In genomic region chrX:23952401-23952800, GRCh38 we compare ENCODE assay signal across 12 cellular contexts. TPM values are rescaled to one million over a fixed set of nuclear protein-coding genes. Genes with fewer than 3 reads are reported as not detected.
DNase-seq lines count a peak whose midpoint lies in the region; ATAC-seq and TF ChIP-seq lines count a peak whose summit lies in the region.
"Had no signal": no experiment of that assay in that cellular context is flagged by ENCODE, and none has a peak within 500 bp of the region (broad histone marks: within the 10 kb centered on the region; RNA-seq: fewer than 3 reads in every experiment).

No MANE protein-coding gene starts in this region.

- H3K4me3 Mint-ChIP-seq in activated naive CD4-positive, alpha-beta T cell treated with anti-CD3 and anti-CD28 coated beads, Interleukin-2, amount 10 ng/mL, durations not matched to agents 7 days and 5 days, result peak overlapping the region; percentile 87
- peak overlapping the region; percentile 42 for H3K4me3 Mint-ChIP-seq in activated naive CD8-positive, alpha-beta T cell treated with anti-CD3 and anti-CD28 coated beads for 36 hours

- H3K9me3 ChIP-seq in MM.1S (replicated peaks; ENCODE audit: insufficient read depth, low read length) (no peaks in the 10 kb centered on the region), spleen (no peaks in the 10 kb centered on the region)
- H3K9me3 ChIP-seq: right atrium auricular region had no signal

- no peaks in the 10 kb centered on the region for H3K79me2 ChIP-seq in MM.1S (ENCODE audit: low read length)

- H3K4me3 ChIP-seq in MM.1S (ENCODE audit: low read length) (no peak overlapping the region), spleen (peak overlapping the region in 1 of 8 donors; percentile 51)

- H3K36me3 ChIP-seq in MM.1S (replicated peaks; ENCODE audit: insufficient read depth, low read length), result no peaks in the 10 kb centered on the region
- no peaks in the 10 kb centered on the region for H3K36me3 ChIP-seq in spleen
- H3K36me3 ChIP-seq: right atrium auricular region had no signal

- H3K27me3 Mint-ChIP-seq in activated naive CD4-positive, alpha-beta T cell treated with anti-CD3 and anti-CD28 coated beads, Interleukin-2, amount 10 ng/mL, durations not matched to agents 7 days and 5 days, result no peaks in the 10 kb centered on the region
- H3K27me3 Mint-ChIP-seq in activated naive CD8-positive, alpha-beta T cell treated with anti-CD3 and anti-CD28 coated beads for 36 hours, result no peaks in the 10 kb centered on the region
- H3K27me3 Mint-ChIP-seq: dendritic cell treated with granulocyte-macrophage colony-stimulating factor and Interleukin-4, amounts not matched to agents 40 ng/mL and 50 ng/mL, for 4 days had no signal

- 39 to 77% (median 59%) methylated on average over 3 of the region's 3 CpGs for WGBS in spleen, 5 donors

- no peaks in the 10 kb centered on the region for H3K9me2 ChIP-seq in MM.1S (replicated peaks; ENCODE audit: insufficient read depth, low read length)

- H3F3A ChIP-seq in MM.1S (ENCODE audit: insufficient read depth, low read length), result no peaks in the 10 kb centered on the region

- H4K20me1 ChIP-seq in MM.1S (ENCODE audit: insufficient read depth, low read length), result no peaks in the 10 kb centered on the region

- intact Hi-C loops in spleen (cut with DNase I; ENCODE audit: low total_unique reads), result no loop called here

- H2AFZ ChIP-seq in MM.1S (ENCODE audit: low read length), result peak overlapping the region; percentile 61; the same call in 1 of the 2 replicates

- no peak for TF ChIP-seq CTCF in MM.1S (IDR thresholded peaks at IDR 0.05; ENCODE audit: low read length)
- TF ChIP-seq CTCF in spleen (IDR thresholded peaks at IDR 0.05 in 8 of 11, conservative IDR thresholded peaks at IDR 0.05 in 3 of 11), result no peak

- TF ChIP-seq POLR2A in spleen (IDR thresholded peaks at IDR 0.05), result no peak

- peaks cover 24% of the 10 kb centered on the region for H3K4me1 Mint-ChIP-seq in activated naive CD4-positive, alpha-beta T cell treated with anti-CD3 and anti-CD28 coated beads, Interleukin-2, amount 10 ng/mL, durations not matched to agents 7 days and 5 days
- peaks cover 21% of the 10 kb centered on the region for H3K4me1 Mint-ChIP-seq in activated naive CD8-positive, alpha-beta T cell treated with anti-CD3 and anti-CD28 coated beads for 36 hours

- H3K4me1 ChIP-seq in MM.1S (ENCODE audit: low read length) (no peaks in the 10 kb centered on the region), spleen (peaks cover 0 to 18% (median 0%) of the 10 kb centered on the region in 6 donors)
- H3K4me1 ChIP-seq: right atrium auricular region had no signal

- CTCF ChIA-PET in activated naive CD4-positive, alpha-beta T cell treated with anti-CD3 and anti-CD28 coated beads, Interleukin-2, amount 10 ng/mL, durations not matched to agents 7 days and 5 days (lab: Charles Lee), result no interaction called here

- peak overlapping the region; percentile 98 for H3K27ac Mint-ChIP-seq in activated naive CD4-positive, alpha-beta T cell treated with anti-CD3 and anti-CD28 coated beads, Interleukin-2, amount 10 ng/mL, durations not matched to agents 7 days and 5 days
- H3K27ac Mint-ChIP-seq in activated naive CD4-positive, alpha-beta T cell treated with anti-CD3 and anti-CD28 coated beads, Interleukin-2, amount 50 U/mL, for 72 hours, result peak overlapping the region in 1 of 2 donors; percentile 95
- H3K27ac Mint-ChIP-seq in activated naive CD8-positive, alpha-beta T cell treated with anti-CD3 and anti-CD28 coated beads for 36 hours, result no peak overlapping the region

- H3K27me3 ChIP-seq in MM.1S (replicated peaks; ENCODE audit: insufficient read depth, low read length) (no peaks in the 10 kb centered on the region), spleen (replicated peaks in 1 of 7) (no peaks in the 10 kb centered on the region)
- H3K27me3 ChIP-seq: right atrium auricular region had no signal

- no peak for ATAC-seq in activated naive CD4-positive, alpha-beta T cell treated with anti-CD3 and anti-CD28 coated beads, Interleukin-2, amount 50 U/mL, for 72 hours
- ATAC-seq in HG03432 (IDR thresholded peaks at IDR 0.05; ENCODE audit: unreplicated experiment), result no peak
- ATAC-seq in GM21717 (IDR thresholded peaks at IDR 0.05; ENCODE audit: unreplicated experiment), result no peak

- DNase-seq in activated naive CD4-positive, alpha-beta T cell treated with anti-CD3 and anti-CD28 coated beads, Interleukin-2, amount 10 ng/mL, durations not matched to agents 7 days and 5 days, result no peak
- DNase-seq in activated naive CD4-positive, alpha-beta T cell treated with anti-CD3 and anti-CD28 coated beads, Interleukin-2, amount 50 U/mL, for 72 hours (ENCODE audit: low spot score in 2 of 2), result no peak
- DNase-seq in MM.1S (no peak), spleen (no peak), NCI-H774 (lab: John Stamatoyannopoulos, UW) (no peak)
- no peak for DNase-seq in activated naive CD8-positive, alpha-beta T cell treated with anti-CD3 and anti-CD28 coated beads for 36 hours
- DNase-seq: mesenchymal stem cell, NCI-H526 had no signal

- peak overlapping the region; percentile 75; the same call in 1 of the 2 replicates for H3K4me2 ChIP-seq in MM.1S (ENCODE audit: low read depth, low read length)

- no peaks in the 10 kb centered on the region for H3K9me3 Mint-ChIP-seq in activated naive CD4-positive, alpha-beta T cell treated with anti-CD3 and anti-CD28 coated beads, Interleukin-2, amount 10 ng/mL, durations not matched to agents 7 days and 5 days
- no peaks in the 10 kb centered on the region for H3K9me3 Mint-ChIP-seq in activated naive CD4-positive, alpha-beta T cell treated with anti-CD3 and anti-CD28 coated beads, Interleukin-2, amount 50 U/mL, for 72 hours
- H3K9me3 Mint-ChIP-seq in activated naive CD8-positive, alpha-beta T cell treated with anti-CD3 and anti-CD28 coated beads for 36 hours, result no peaks in the 10 kb centered on the region
- H3K9me3 Mint-ChIP-seq: dendritic cell treated with granulocyte-macrophage colony-stimulating factor and Interleukin-4, amounts not matched to agents 40 ng/mL and 50 ng/mL, for 4 days had no signal

- H3K9ac ChIP-seq in MM.1S (ENCODE audit: low read length), result no peak overlapping the region

- H3K27ac ChIP-seq in MM.1S (ENCODE audit: low read length) (no peak overlapping the region), spleen (peak overlapping the region in 7 of 8 donors; percentile 55 to 88 (median 81))
- H3K27ac ChIP-seq: right atrium auricular region had no signal

- peaks cover 10% of the 10 kb centered on the region for H3K36me3 Mint-ChIP-seq in activated naive CD4-positive, alpha-beta T cell treated with anti-CD3 and anti-CD28 coated beads, Interleukin-2, amount 10 ng/mL, durations not matched to agents 7 days and 5 days
- H3K36me3 Mint-ChIP-seq in activated naive CD4-positive, alpha-beta T cell treated with anti-CD3 and anti-CD28 coated beads, Interleukin-2, amount 50 U/mL, for 72 hours, result no peaks in the 10 kb centered on the region
- no peaks in the 10 kb centered on the region for H3K36me3 Mint-ChIP-seq in activated naive CD8-positive, alpha-beta T cell treated with anti-CD3 and anti-CD28 coated beads for 36 hours

RNA-seq across cellular contexts. Expression of gene CXorf58, which starts 44.6 kb away (rescaled TPM):
- total RNA-seq in activated naive CD4-positive, alpha-beta T cell treated with anti-CD3 and anti-CD28 coated beads, Interleukin-2, amount 50 U/mL, for 72 hours, result under 1 TPM in 1 of 2 donors, not detected in 1; 0.37 TPM
- total RNA-seq in activated naive CD8-positive, alpha-beta T cell treated with anti-CD3 and anti-CD28 coated beads for 36 hours, result under 1 TPM in 1 of 2 experiments, not detected in 1; 0.24 TPM
- under 1 TPM in 2 of 7 donors, not detected in 5; 0.36 to 0.92 TPM for total RNA-seq in spleen
- polyA plus RNA-seq in spleen, result under 1 TPM; 0.04 to 0.16 (median 0.06) TPM
- total RNA-seq: right atrium auricular region had no signal

RNA-seq across cellular contexts. Expression of gene APOO, which starts 44.7 kb away (rescaled TPM):
- total RNA-seq in activated naive CD4-positive, alpha-beta T cell treated with anti-CD3 and anti-CD28 coated beads, Interleukin-2, amount 50 U/mL, for 72 hours, result 10 to 100 TPM; 20.6 to 28.4 TPM
- total RNA-seq in activated naive CD8-positive, alpha-beta T cell treated with anti-CD3 and anti-CD28 coated beads for 36 hours, result 10 to 100 TPM; 31.7 to 38.5 TPM
- total RNA-seq in spleen, result 10 to 100 TPM in 6 of 7 donors, 1 to 10 TPM in 1; 5.8 to 18.0 (median 11.2) TPM
- polyA plus RNA-seq in spleen, result 10 to 100 TPM; 10.2 to 14.5 (median 12.7) TPM
